17 cellular contexts compared by ENCODE assay signal in the genomic region with DNA sequence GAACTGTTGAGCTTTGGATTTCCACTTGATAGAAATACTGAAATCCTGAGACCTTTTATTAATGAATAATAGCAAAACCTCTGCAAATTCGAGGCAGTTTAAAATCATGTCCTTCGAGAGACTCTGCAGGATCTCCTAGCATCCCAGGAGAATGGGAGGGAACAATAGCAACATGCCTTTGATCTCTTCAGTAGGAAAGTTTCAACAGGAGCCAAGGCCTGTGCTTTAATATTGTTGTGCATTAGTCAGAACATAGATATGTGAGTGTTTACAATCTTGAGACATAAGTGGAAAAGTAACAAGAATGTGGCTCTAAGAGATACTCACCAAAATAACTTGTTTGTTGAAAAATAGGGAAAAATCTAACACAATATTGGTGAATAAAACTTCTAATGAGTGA.
DNase-seq lines count a peak whose midpoint lies in the region; ATAC-seq and TF ChIP-seq lines count a peak whose summit lies in the region.
"Had no signal": no experiment of that assay in that cellular context is flagged by ENCODE, and none has a peak within 500 bp of the region (broad histone marks: within the 10 kb centered on the region; RNA-seq: fewer than 3 reads in every experiment).

No MANE protein-coding gene starts in this region.

- ATAC-seq in GM23338, result peak; percentile 29; the same call in 1 of the 3 replicates
- ATAC-seq in stimulated activated memory B cell treated with anti-CD40 and anti-IgM and Interleukin-4, amounts not matched to agents 10 μg/mL and 1 μg/mL and 100 μg/mL, for 72 hours, result no peak
- ATAC-seq in GM21825 (IDR thresholded peaks at IDR 0.05; ENCODE audit: unreplicated experiment), result no peak
- ATAC-seq: gastrocnemius medialis had no signal

- TF ChIP-seq POLR2A in transverse colon (IDR thresholded peaks at IDR 0.05), result no peak

- H3K36me3 ChIP-seq in GM23338 (ENCODE audit: insufficient read depth) (peaks cover 3% of the 10 kb centered on the region; the same call in 1 of the 2 replicates), transverse colon (no peaks in the 10 kb centered on the region)
- H3K36me3 ChIP-seq: BLaER1 treated with 17β-estradiol and CSF1 and Interleukin-3, amounts not matched to agents 10 nM and 100 nM; gastrocnemius medialis had no signal

- H3K27ac ChIP-seq in GM23338 (ENCODE audit: low read depth) (no peak overlapping the region), transverse colon (no peak overlapping the region)
- H3K27ac ChIP-seq: BLaER1 treated with 17β-estradiol and CSF1 and Interleukin-3, amounts not matched to agents 10 nM and 100 nM; gastrocnemius medialis; testis had no signal

- TF ChIP-seq CTCF in GM23338 (conservative IDR thresholded peaks at IDR 0.05; ENCODE audit: low read depth in 2 of 2) (no peak), epithelial cell of esophagus (IDR thresholded peaks at IDR 0.05; ENCODE audit: insufficient read depth, low read depth, low read length, missing control alignments) (no peak), transverse colon (IDR thresholded peaks at IDR 0.05) (no peak)

- in situ Hi-C loops in transverse colon (cut with MboI; ENCODE audit: low pct_ligation_motif_present in 1 of 4, low pct_unique_long_range_greater_than_20kb in 1 of 4, low sequenced_read_pairs in 3 of 4), result no loop called here

- H3K4me3 Mint-ChIP-seq in GM23338, result no peak overlapping the region
- no peak overlapping the region for H3K4me3 Mint-ChIP-seq in stimulated activated memory B cell treated with anti-CD40 and anti-IgM and Interleukin-4, amounts not matched to agents 10 μg/mL and 1 μg/mL and 100 μg/mL, for 72 hours
- H3K4me3 Mint-ChIP-seq: endodermal cell, H9, neural crest cell had no signal

- peaks cover 23% of the 10 kb centered on the region for H3K4me1 Mint-ChIP-seq in GM23338
- H3K4me1 Mint-ChIP-seq in stimulated activated memory B cell treated with anti-CD40 and anti-IgM and Interleukin-4, amounts not matched to agents 10 μg/mL and 1 μg/mL and 100 μg/mL, for 72 hours, result peaks cover 74% of the 10 kb centered on the region
- H3K4me1 Mint-ChIP-seq: neural crest cell had no signal

- no peaks in the 10 kb centered on the region for H4K20me1 ChIP-seq in GM23338 (replicated peaks; ENCODE audit: insufficient read depth)
- H4K20me1 ChIP-seq: BLaER1 treated with 17β-estradiol and CSF1 and Interleukin-3, amounts not matched to agents 10 nM and 100 nM had no signal

- H3K9me3 Mint-ChIP-seq in GM23338, result peaks cover 14% of the 10 kb centered on the region; the same call in 2 of the 3 replicates
- peaks cover 3% of the 10 kb centered on the region for H3K9me3 Mint-ChIP-seq in stimulated activated memory B cell treated with anti-CD40 and anti-IgM and Interleukin-4, amounts not matched to agents 10 μg/mL and 1 μg/mL and 100 μg/mL, for 72 hours

- H3K27ac Mint-ChIP-seq in GM23338, result no peak overlapping the region
- H3K27ac Mint-ChIP-seq in stimulated activated memory B cell treated with anti-CD40 and anti-IgM and Interleukin-4, amounts not matched to agents 10 μg/mL and 1 μg/mL and 100 μg/mL, for 72 hours, result peak overlapping the region; percentile 97
- H3K27ac Mint-ChIP-seq: endodermal cell, H9 had no signal

- H3K36me3 Mint-ChIP-seq in GM23338 (ENCODE audit: low read depth), result no peaks in the 10 kb centered on the region; the same call in 2 of the 3 replicates
- peaks cover 4% of the 10 kb centered on the region for H3K36me3 Mint-ChIP-seq in stimulated activated memory B cell treated with anti-CD40 and anti-IgM and Interleukin-4, amounts not matched to agents 10 μg/mL and 1 μg/mL and 100 μg/mL, for 72 hours

- H3F3A ChIP-seq in GM23338 (replicated peaks; ENCODE audit: low read depth), result no peaks in the 10 kb centered on the region

- no peak for DNase-seq in GM23338 (ENCODE audit: low spot score)
- peak; percentile 32 for DNase-seq in RPMI7951 (ENCODE audit: low read depth)
- peak; percentile 36 for DNase-seq in epithelial cell of esophagus (ENCODE audit: low read depth)
- no peak for DNase-seq in NCI-H2196 treated with DMSO at 0.1 percent for 48 hours (lab: John Stamatoyannopoulos, UW; ENCODE audit: unreplicated experiment)
- DNase-seq in transverse colon, result no peak
- DNase-seq: anterior cingulate cortex, endodermal cell, gastrocnemius medialis, H9, KBM-7, NCI-H1048, NCI-H526, testis had no signal

- H3K9me3 ChIP-seq in transverse colon, result no peaks in the 10 kb centered on the region
- H3K9me3 ChIP-seq: gastrocnemius medialis, testis had no signal

- H3K79me2 ChIP-seq in GM23338 (replicated peaks; ENCODE audit: insufficient read depth), result no peaks in the 10 kb centered on the region

- intact Hi-C loops in transverse colon (cut with DNase I; ENCODE audit: low total_unique reads), result no loop called here

- TF ChIP-seq EP300 in transverse colon (IDR thresholded peaks at IDR 0.05; ENCODE audit: low read depth), result no peak

- H3K4me1 ChIP-seq in GM23338 (ENCODE audit: insufficient read depth) (peaks cover 22% of the 10 kb centered on the region), transverse colon (peaks cover 0 to 3% (median 0%) of the 10 kb centered on the region in 4 donors)
- H3K4me1 ChIP-seq: gastrocnemius medialis had no signal

- H3K9me2 ChIP-seq in GM23338 (ENCODE audit: insufficient read depth), result peaks cover 5% of the 10 kb centered on the region; the same call in 1 of the 2 replicates

- H3K4me3 ChIP-seq in GM23338, result no peak overlapping the region
- no peak overlapping the region for H3K4me3 ChIP-seq in epithelial cell of esophagus (ENCODE audit: low read length)
- no peak overlapping the region for H3K4me3 ChIP-seq in transverse colon
- H3K4me3 ChIP-seq: BLaER1 treated with 17β-estradiol and CSF1 and Interleukin-3, amounts not matched to agents 10 nM and 100 nM; gastrocnemius medialis; testis had no signal

- H3K4me2 ChIP-seq in GM23338, result no peak overlapping the region
- H3K4me2 ChIP-seq: BLaER1 treated with 17β-estradiol and CSF1 and Interleukin-3, amounts not matched to agents 10 nM and 100 nM had no signal

- peaks cover 5% of the 10 kb centered on the region for H3K27me3 Mint-ChIP-seq in GM23338 (ENCODE audit: insufficient read depth, low read depth, poor library complexity)
- no peaks in the 10 kb centered on the region for H3K27me3 Mint-ChIP-seq in stimulated activated memory B cell treated with anti-CD40 and anti-IgM and Interleukin-4, amounts not matched to agents 10 μg/mL and 1 μg/mL and 100 μg/mL, for 72 hours

- H2AFZ ChIP-seq in GM23338, result peak overlapping the region; percentile 80; the same call in 1 of the 2 replicates

- H3K27me3 ChIP-seq in GM23338 (ENCODE audit: insufficient read depth) (no peaks in the 10 kb centered on the region), transverse colon (no peaks in the 10 kb centered on the region)
- H3K27me3 ChIP-seq: BLaER1 treated with 17β-estradiol and CSF1 and Interleukin-3, amounts not matched to agents 10 nM and 100 nM; gastrocnemius medialis; testis had no signal

- 50 to 79% methylated on average over 2 of the region's 2 CpGs for WGBS in transverse colon (ENCODE audit: low coverage in 1 of 2), 2 donors

TF ChIP-seq in GM23338, 12 proteins besides CTCF, POLR2A, EP300 and RAD21 (continues in another document):
- TF ChIP-seq ZNF114 (CRISPR knock-in tag; IDR thresholded peaks at IDR 0.05) (no peak), EZH2 (IDR thresholded peaks at IDR 0.05; ENCODE audit: low read depth, unreplicated experiment) (no peak), STAT1 (IDR thresholded peaks at IDR 0.05; ENCODE audit: unreplicated experiment) (no peak)

Comparison
In these comparisons a context has a peak if more than half of its experiments do, and no peak if none do; other contexts are left out.
1. DNase-seq: peak in RPMI7951 (single experiment) and epithelial cell of esophagus (single experiment); none in GM23338 (single experiment), NCI-H2196 treated with DMSO at 0.1 percent for 48 hours (single experiment) and transverse colon (single experiment).